Comparison of ENCODE assay signal across 8 cellular contexts in genomic region chr18:13611058-13611615, GRCh38.
A peak's percentile ranks its signal among the peaks of the same experiment; 100 is the strongest.
DNase-seq lines count a peak whose midpoint lies in the region; ATAC-seq and TF ChIP-seq lines count a peak whose summit lies in the region.

No MANE protein-coding gene starts in this region.

- WGBS in lower leg skin, 2 donors: 12 to 13% methylated on average over 15 of the region's 15 CpGs

- H3K27me3 ChIP-seq in A673 (replicated peaks; ENCODE audit: insufficient read depth, low read depth, low read length, poor library complexity): peaks cover 24% of the 10 kb centered on the region

- intact Hi-C loops in A673 (cut with micrococcal nuclease; ENCODE audit: unreplicated experiment): no loop called here
- intact Hi-C loops in lower leg skin (cut with DNase I; ENCODE audit: low total_unique reads): no loop called here

- no peaks in the 10 kb centered on the region for H3K36me3 ChIP-seq in A673 (ENCODE audit: insufficient read depth, low read length, poor library complexity, severe bottlenecking)

- TF ChIP-seq POLR2A in lower leg skin (IDR thresholded peaks at IDR 0.05): no peak

- TF ChIP-seq CTCF in A673 (conservative IDR thresholded peaks at IDR 0.05; ENCODE audit: low read depth, low read length) (no peak), lower leg skin (IDR thresholded peaks at IDR 0.05) (no peak)

- peak overlapping the region; percentile 33 for H3K4me3 ChIP-seq in A673 (ENCODE audit: low read depth, low read length, poor library complexity, severe bottlenecking)
- peak overlapping the region; percentile 13 for H3K4me3 ChIP-seq in lower leg skin (ENCODE audit: low read depth, poor library complexity, severe bottlenecking)

- H3K27ac ChIP-seq in A673 (ENCODE audit: low read depth, low read length, poor library complexity, severe bottlenecking) (no peak overlapping the region), temporal lobe (ENCODE audit: low read depth, low read length) (peak overlapping the region; percentile 98)

- peaks cover 33% of the 10 kb centered on the region for H3K4me1 ChIP-seq in A673 (ENCODE audit: insufficient read depth, low read length, poor library complexity, severe bottlenecking)

- DNase-seq in A673 (ENCODE audit: low spot score): peak; percentile 6
- DNase-seq in LHCN-M2 (ENCODE audit: low read depth): peak; percentile 6
- DNase-seq in central memory CD4-positive, alpha-beta T cell: peak; percentile 52
- DNase-seq in lower leg skin (ENCODE audit: low spot score in 2 of 2): no peak
- DNase-seq in NCI-H2107 treated with DMSO at 0.1 percent for 48 hours (lab: John Stamatoyannopoulos, UW; ENCODE audit: unreplicated experiment): no peak

- CTCF ChIA-PET in A673 (lab: Charles Lee): no interaction called here

- no peaks in the 10 kb centered on the region for H3K9me3 ChIP-seq in A673 (ENCODE audit: low read depth, low read length, poor library complexity, severe bottlenecking)

- ATAC-seq in GM18861 (IDR thresholded peaks at IDR 0.05; ENCODE audit: unreplicated experiment) (peak; percentile 28), GM19328 (IDR thresholded peaks at IDR 0.05; ENCODE audit: unreplicated experiment) (no peak)

- no TSS peak for BruUV-seq in A673 (replicated peaks; lab: Mats Ljungman, UMichigan)

- POLR2A ChIA-PET in A673 (lab: Charles Lee; ENCODE audit: low non-redundant PET): no interaction called here

Comparison
In these comparisons a context has a peak if more than half of its experiments do, and no peak if none do; other contexts are left out.
1. DNase-seq: peak in A673 (single experiment), LHCN-M2 (single experiment) and central memory CD4-positive, alpha-beta T cell (single experiment); none in lower leg skin (0 of 2) and NCI-H2107 treated with DMSO at 0.1 percent for 48 hours (single experiment).